9 cellular contexts compared by ENCODE assay signal in the genomic region with DNA sequence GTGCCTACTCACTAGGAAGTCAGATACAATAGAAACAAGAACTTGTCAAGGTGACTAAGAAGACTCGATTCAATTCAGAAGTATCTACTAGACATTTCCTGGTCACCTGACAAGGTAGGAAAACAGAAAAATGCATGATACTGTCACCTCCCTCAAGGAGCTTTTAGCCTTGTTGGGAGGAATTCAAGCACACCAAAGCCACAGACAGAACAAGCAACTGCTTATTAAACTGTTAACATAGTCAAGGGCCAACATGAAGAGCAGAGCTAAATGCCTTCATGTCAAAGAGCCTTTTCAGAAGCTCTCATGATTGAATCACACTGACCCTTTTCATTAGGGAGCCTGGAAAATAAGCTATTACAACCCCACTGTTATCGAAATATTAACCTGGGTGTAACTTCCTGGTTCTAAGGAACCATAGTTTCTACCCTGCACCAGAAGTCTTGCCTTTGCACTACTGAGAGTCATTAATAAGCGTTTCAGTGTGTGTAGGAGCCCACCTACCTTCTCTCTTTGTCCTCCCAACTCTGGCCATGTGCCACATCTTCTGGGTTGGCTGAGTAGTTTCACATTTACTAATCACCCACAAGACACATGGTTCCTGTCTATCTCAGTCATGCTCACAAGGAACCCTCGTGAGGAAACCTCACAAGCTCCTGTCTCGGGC. TPM values are rescaled to one million over a fixed set of nuclear protein-coding genes. Genes with fewer than 3 reads are reported as not detected.
DNase-seq lines count a peak whose midpoint lies in the region; ATAC-seq and TF ChIP-seq lines count a peak whose summit lies in the region.
"Had no signal": no experiment of that assay in that cellular context is flagged by ENCODE, and none has a peak within 500 bp of the region (broad histone marks: within the 10 kb centered on the region; RNA-seq: fewer than 3 reads in every experiment).

No MANE protein-coding gene starts in this region.

- H3K4me2 ChIP-seq in SU-DHL-6 (ENCODE audit: low read depth, low read length, poor library complexity, severe bottlenecking) (peak overlapping the region; percentile 26), Karpas-422 (ENCODE audit: low read depth, low read length, poor library complexity, severe bottlenecking) (no peak overlapping the region)
- H3K4me2 ChIP-seq: A549 had no signal

- H3K27me3 ChIP-seq in SU-DHL-6 (ENCODE audit: low read length), result no peaks in the 10 kb centered on the region
- H3K27me3 ChIP-seq in Karpas-422 (ENCODE audit: low read length), result no peaks in the 10 kb centered on the region

- H3K9ac ChIP-seq in SU-DHL-6 (ENCODE audit: low read length) (peak overlapping the region; percentile 5; the same call in 1 of the 2 replicates), Karpas-422 (ENCODE audit: low read length) (no peak overlapping the region)

- H3F3A ChIP-seq in SU-DHL-6 (ENCODE audit: insufficient read depth), result peaks cover 32% of the 10 kb centered on the region

- H2AFZ ChIP-seq in SU-DHL-6 (ENCODE audit: low read depth, low read length, severe bottlenecking) (peak overlapping the region; percentile 71), Karpas-422 (ENCODE audit: low read length) (no peak overlapping the region; the same call in 1 of the 2 replicates)

- H3K4me3 ChIP-seq in SU-DHL-6 (ENCODE audit: insufficient read depth, low read length, poor library complexity, severe bottlenecking) (no peak overlapping the region), Karpas-422 (ENCODE audit: low read length) (no peak overlapping the region)
- H3K4me3 ChIP-seq: A549 had no signal

- TF ChIP-seq CTCF in SU-DHL-6 (IDR thresholded peaks at IDR 0.05; ENCODE audit: insufficient read depth, low read length, poor library complexity, severe bottlenecking), result no peak

- H3K36me3 ChIP-seq in SU-DHL-6 (ENCODE audit: low read length) (no peaks in the 10 kb centered on the region), Karpas-422 (ENCODE audit: insufficient read depth, low read length) (no peaks in the 10 kb centered on the region)

- H4K20me1 ChIP-seq in SU-DHL-6 (ENCODE audit: low read depth, low read length) (no peaks in the 10 kb centered on the region), Karpas-422 (ENCODE audit: insufficient read depth, low read depth, low read length) (no peaks in the 10 kb centered on the region)

- H3K79me2 ChIP-seq in SU-DHL-6 (ENCODE audit: insufficient read depth, low read length), result no peaks in the 10 kb centered on the region
- H3K79me2 ChIP-seq in Karpas-422 (ENCODE audit: low read length), result no peaks in the 10 kb centered on the region

- DNase-seq in NCI-H2196 (lab: John Stamatoyannopoulos, UW; ENCODE audit: unreplicated experiment) (peak; percentile 17), NCI-H2196 treated with DMSO at 0.1 percent for 48 hours (lab: John Stamatoyannopoulos, UW; ENCODE audit: unreplicated experiment) (no peak), dermis blood vessel endothelial cell (peak; percentile 15), hepatic stellate cell (ENCODE audit: low spot score) (no peak), Karpas-422 (no peak)
- peak; percentile 27 to 56 for DNase-seq in stimulated activated CD4-positive, alpha-beta T cell treated with anti-CD3 and anti-CD28 coated beads, Interleukin-4, amount 100 ng/mL, for 4 hours

- H3K9me3 ChIP-seq in SU-DHL-6 (ENCODE audit: insufficient read depth, low read length) (no peaks in the 10 kb centered on the region), Karpas-422 (ENCODE audit: low read length) (no peaks in the 10 kb centered on the region)
- H3K9me3 ChIP-seq: A549 had no signal

- peak; percentile 68 for ATAC-seq in HG03025 (IDR thresholded peaks at IDR 0.05; ENCODE audit: low FRiP score, unreplicated experiment)
- ATAC-seq: A549 had no signal

- H3K27ac ChIP-seq in SU-DHL-6 (ENCODE audit: low read depth, low read length) (peak overlapping the region; percentile 47), Karpas-422 (ENCODE audit: low read length) (no peak overlapping the region)

- H3K9me2 ChIP-seq in SU-DHL-6 (replicated peaks; ENCODE audit: insufficient read depth, low read length), result no peaks in the 10 kb centered on the region
- no peaks in the 10 kb centered on the region for H3K9me2 ChIP-seq in Karpas-422 (replicated peaks; ENCODE audit: insufficient read depth, low read length)

- H3K4me1 ChIP-seq in Karpas-422 (ENCODE audit: low read length), result peaks cover 12% of the 10 kb centered on the region

RNA-seq across cellular contexts. Expression of gene LGALS3, which starts 31.0 kb away (rescaled TPM):
- 62.5 and 202 TPM in 2 replicates for total RNA-seq in dermis blood vessel endothelial cell
- total RNA-seq in Karpas-422 (2014; rRNA removed; shearing (Covaris generic); ENCODE audit: low replicate concordance), result not detected in 2 replicates

RNA-seq across cellular contexts. Expression of gene MAPK1IP1L, which starts 46.6 kb away (rescaled TPM):
- 22.5 and 35.2 TPM in 2 replicates for total RNA-seq in dermis blood vessel endothelial cell
- total RNA-seq in Karpas-422 (2014; rRNA removed; shearing (Covaris generic); ENCODE audit: low replicate concordance), result 31.8 and 111 TPM in 2 replicates

Comparison
In these comparisons a context has a peak if more than half of its experiments do, and no peak if none do; other contexts are left out.
1. DNase-seq: peak in NCI-H2196 (single experiment), dermis blood vessel endothelial cell (single experiment) and stimulated activated CD4-positive, alpha-beta T cell treated with anti-CD3 and anti-CD28 coated beads, Interleukin-4, amount 100 ng/mL, for 4 hours (2 of 2); none in NCI-H2196 treated with DMSO at 0.1 percent for 48 hours (single experiment), hepatic stellate cell (single experiment) and Karpas-422 (single experiment).
2. RNA of gene LGALS3, which starts 31.0 kb away (total RNA-seq): 62.5 to 202 TPM in dermis blood vessel endothelial cell; not detected in Karpas-422; every median in the first group is over 10 times any median in the second.